Comparison of ENCODE assay signal across 19 cellular contexts in the genomic region with DNA sequence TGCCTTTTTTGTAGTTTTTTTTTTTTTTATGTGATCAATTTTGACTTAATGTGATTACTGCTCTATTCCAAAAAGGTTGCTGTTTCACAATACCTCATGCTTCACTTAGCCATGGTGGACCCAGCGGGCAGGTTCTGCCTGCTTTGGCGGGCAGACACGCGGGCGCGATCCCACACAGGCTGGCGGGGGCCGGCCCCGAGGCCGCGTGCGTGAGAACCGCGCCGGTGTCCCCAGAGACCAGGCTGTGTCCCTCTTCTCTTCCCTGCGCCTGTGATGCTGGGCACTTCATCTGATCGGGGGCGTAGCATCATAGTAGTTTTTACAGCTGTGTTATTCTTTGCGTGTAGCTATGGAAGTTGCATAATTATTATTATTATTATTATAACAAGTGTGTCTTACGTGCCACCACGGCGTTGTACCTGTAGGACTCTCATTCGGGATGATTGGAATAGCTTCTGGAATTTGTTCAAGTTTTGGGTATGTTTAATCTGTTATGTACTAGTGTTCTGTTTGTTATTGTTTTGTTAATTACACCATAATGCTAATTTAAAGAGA. TPM values are rescaled to one million over a fixed set of nuclear protein-coding genes. Genes with fewer than 3 reads are reported as not detected.
DNase-seq lines count a peak whose midpoint lies in the region; ATAC-seq, FAIRE-seq and TF ChIP-seq lines count a peak whose summit lies in the region.
"Had no signal": no experiment of that assay in that cellular context is flagged by ENCODE, and none has a peak within 500 bp of the region (broad histone marks: within the 10 kb centered on the region; RNA-seq: fewer than 3 reads in every experiment).

No MANE protein-coding gene starts in this region.

- H3K9me3 ChIP-seq in IMR-90 (ENCODE audit: control insufficient read depth, insufficient read depth, low read length) (no peaks in the 10 kb centered on the region), kidney (ENCODE audit: control insufficient read depth in 1 of 2, low read length in 2 of 2) (no peaks in the 10 kb centered on the region)
- no peaks in the 10 kb centered on the region for H3K9me3 ChIP-seq in CD4-positive, alpha-beta memory T cell (ENCODE audit: control insufficient read depth in 1 of 2, low read length in 2 of 2)
- H3K9me3 ChIP-seq: HAP-1, SJCRH30 had no signal

- H3K9me1 ChIP-seq in IMR-90 (ENCODE audit: insufficient read depth, low read length), result no peaks in the 10 kb centered on the region

- peaks cover 73% of the 10 kb centered on the region for H4K20me1 ChIP-seq in IMR-90 (ENCODE audit: insufficient read depth, low read length)

- H3K4me3 ChIP-seq in IMR-90 (ENCODE audit: insufficient read depth, low read depth, low read length), result no peak overlapping the region
- no peak overlapping the region for H3K4me3 ChIP-seq in kidney (ENCODE audit: low read length in 2 of 2)
- H3K4me3 ChIP-seq in CD4-positive, alpha-beta memory T cell (ENCODE audit: low read length in 2 of 2), result no peak overlapping the region
- H3K4me3 ChIP-seq: HAP-1, K562, SJCRH30 had no signal

- TF ChIP-seq CTCF in C4-2B (conservative IDR thresholded peaks at IDR 0.05) (no peak), IMR-90 (conservative IDR thresholded peaks at IDR 0.05; ENCODE audit: low read depth, low read length) (no peak), kidney (IDR thresholded peaks at IDR 0.05; ENCODE audit: borderline replicate concordance, extremely low read depth, insufficient read depth) (no peak), progenitor cell of endocrine pancreas (IDR thresholded peaks at IDR 0.05; ENCODE audit: unreplicated experiment) (no peak)

- no peak for ATAC-seq in IMR-90 (ENCODE audit: low read depth)

- no peak overlapping the region for H2AK5ac ChIP-seq in IMR-90 (ENCODE audit: low read depth, low read length)

- H3K23ac ChIP-seq in IMR-90 (ENCODE audit: low read depth, low read length), result no peak overlapping the region

- TF ChIP-seq POLR2A in IMR-90 (IDR thresholded peaks at IDR 0.05; ENCODE audit: low read depth, low read length), result 0 out of 2 replicates have a peak, but pooled peaks have one; percentile 4

- H3K36me3 Mint-ChIP-seq in progenitor cell of endocrine pancreas (ENCODE audit: insufficient read depth), result peaks cover 21% of the 10 kb centered on the region
- peaks cover 0 to 2% of the 10 kb centered on the region in 2 donors for H3K36me3 Mint-ChIP-seq in CD4-positive, alpha-beta memory T cell

- no peak overlapping the region for H2BK120ac ChIP-seq in IMR-90 (ENCODE audit: low read depth, low read length)

- H3K4me1 Mint-ChIP-seq in progenitor cell of endocrine pancreas (ENCODE audit: low read depth), result peaks cover 12% of the 10 kb centered on the region
- H3K4me1 Mint-ChIP-seq in CD4-positive, alpha-beta memory T cell, result no peaks in the 10 kb centered on the region

- H3K27ac ChIP-seq in C4-2B, result peak overlapping the region; percentile 83
- H3K27ac ChIP-seq in IMR-90 (ENCODE audit: insufficient read depth, low read length), result no peak overlapping the region
- no peak overlapping the region for H3K27ac ChIP-seq in kidney (ENCODE audit: low read depth in 2 of 2, low read length in 2 of 2)
- no peak overlapping the region for H3K27ac ChIP-seq in CD4-positive, alpha-beta memory T cell (ENCODE audit: low read depth, low read length)
- H3K27ac ChIP-seq: SJCRH30 had no signal

- H3K36me3 ChIP-seq in IMR-90 (ENCODE audit: control insufficient read depth, insufficient read depth, low read length) (peaks cover 52% of the 10 kb centered on the region), kidney (ENCODE audit: control insufficient read depth in 1 of 2, insufficient read depth in 2 of 2, low read length in 2 of 2) (peaks cover 12 to 33% of the 10 kb centered on the region in 2 donors)
- no peaks in the 10 kb centered on the region for H3K36me3 ChIP-seq in CD4-positive, alpha-beta memory T cell (ENCODE audit: insufficient read depth, low read length)
- H3K36me3 ChIP-seq: HAP-1 had no signal

- H2AFZ ChIP-seq in IMR-90 (replicated peaks; ENCODE audit: low read length, poor library complexity), result no peak overlapping the region

- no peak for DNase-seq in IMR-90
- DNase-seq in kidney, result peak; percentile 68
- no peak for DNase-seq in progenitor cell of endocrine pancreas (ENCODE audit: low spot score, unreplicated experiment)
- no peak for DNase-seq in DMS79 (lab: John Stamatoyannopoulos, UW)
- DNase-seq in DMS153 treated with DMSO at 0.1 percent for 48 hours (lab: John Stamatoyannopoulos, UW; ENCODE audit: unreplicated experiment), result no peak
- DNase-seq in CD4-positive, alpha-beta memory T cell, result no peak
- DNase-seq: C1 segment of cervical spinal cord, DMS79 treated with DMSO at 0.1 percent for 48 hours, NCI-H1436, NCI-H2171, NCI-H446 treated with DMSO at 0.1 percent for 48 hours, NCI-H748 treated with DMSO at 0.1 percent for 48 hours, OCI-M1, RPMI8226, SJCRH30 had no signal

- no peak overlapping the region for H4K5ac ChIP-seq in IMR-90 (ENCODE audit: low read depth, low read length)

- BruUV-seq in IMR-90 (replicated peaks; lab: Mats Ljungman, UMichigan), result no TSS peak

- H3K27ac Mint-ChIP-seq in progenitor cell of endocrine pancreas, result peak overlapping the region; percentile 76
- no peak overlapping the region for H3K27ac Mint-ChIP-seq in CD4-positive, alpha-beta memory T cell

- no peak for TF ChIP-seq RAD21 in IMR-90 (IDR thresholded peaks at IDR 0.05; ENCODE audit: low read length)

- H2AK9ac ChIP-seq in IMR-90 (replicated peaks; ENCODE audit: low read depth, low read length, poor library complexity), result no peak overlapping the region

- no peak for FAIRE-seq in kidney (lab: Jason Lieb, UNC)
- FAIRE-seq: K562 had no signal

- H3K9me3 Mint-ChIP-seq in progenitor cell of endocrine pancreas (ENCODE audit: low read depth), result no peaks in the 10 kb centered on the region
- no peaks in the 10 kb centered on the region for H3K9me3 Mint-ChIP-seq in CD4-positive, alpha-beta memory T cell

- H4K8ac ChIP-seq in IMR-90 (ENCODE audit: low read depth in 2 of 2, low read length in 2 of 2), result no peak overlapping the region

- intact Hi-C loops in IMR-90 (cut with micrococcal nuclease) (no loop called here), kidney (cut with DNase I) (no loop called here)
- intact Hi-C loops in CD4-positive, alpha-beta memory T cell (cut with micrococcal nuclease), result no loop called here

- 90% methylated on average over 2 of the region's 23 CpGs; no CpG with 5 or more reads in 1 of the 2 experiments for WGBS in IMR-90 (ENCODE audit: extremely low coverage in 2 of 2, insufficient read length in 1 of 2), 2 experiments

- no peak overlapping the region for H2BK20ac ChIP-seq in IMR-90 (ENCODE audit: low read depth, low read length)

- H3K9ac ChIP-seq in IMR-90 (ENCODE audit: low read depth, low read length) (no peak overlapping the region), kidney (ENCODE audit: low read length in 2 of 2) (no peak overlapping the region)

- H3K4me1 ChIP-seq in IMR-90 (ENCODE audit: control insufficient read depth, insufficient read depth, low read length), result peaks cover 10% of the 10 kb centered on the region; the same call in 1 of the 2 replicates
- H3K4me1 ChIP-seq in kidney (ENCODE audit: control insufficient read depth in 1 of 2, insufficient read depth in 1 of 2, low read depth in 1 of 2, low read length in 2 of 2), result no peaks in the 10 kb centered on the region
- no peaks in the 10 kb centered on the region for H3K4me1 ChIP-seq in CD4-positive, alpha-beta memory T cell (ENCODE audit: insufficient read depth, low read length)

- H4K91ac ChIP-seq in IMR-90 (ENCODE audit: insufficient read depth, low read depth, low read length), result no peak overlapping the region

- H3K14ac ChIP-seq in IMR-90 (replicated peaks; ENCODE audit: low read depth, low read length), result no peak overlapping the region

- no peak overlapping the region for H3K56ac ChIP-seq in IMR-90 (ENCODE audit: extremely low read depth, insufficient read depth, low read length)

- POLR2A ChIA-PET in IMR-90 (lab: Charles Lee; ENCODE audit: unreplicated experiment), result no interaction called here
- POLR2A ChIA-PET in CD4-positive, alpha-beta memory T cell (lab: Charles Lee; ENCODE audit: partially characterized antibody), result no interaction called here

- H3K79me1 ChIP-seq in IMR-90 (ENCODE audit: low read depth in 1 of 2, low read length in 2 of 2), result peaks cover 5 to 43% of the 10 kb centered on the region in 2 experiments; a peak in 3 of 4 replicates

- no peak overlapping the region for H3K4me3 Mint-ChIP-seq in progenitor cell of endocrine pancreas (ENCODE audit: low read depth)
- H3K4me3 Mint-ChIP-seq in CD4-positive, alpha-beta memory T cell, result no peak overlapping the region

- no peak overlapping the region for H2BK5ac ChIP-seq in IMR-90 (ENCODE audit: low read depth, low read length, poor library complexity, severe bottlenecking)

- H3K27me3 Mint-ChIP-seq in progenitor cell of endocrine pancreas, result no peaks in the 10 kb centered on the region
- no peaks in the 10 kb centered on the region for H3K27me3 Mint-ChIP-seq in CD4-positive, alpha-beta memory T cell

- H3K4me2 ChIP-seq in IMR-90 (ENCODE audit: low read depth, low read length), result no peak overlapping the region

- dilution Hi-C loops in IMR-90 (cut with HindIII; ENCODE audit: low sequenced_read_pairs, unreplicated experiment), result no loop called here

- CTCF ChIA-PET in IMR-90 (lab: Yijun Ruan, JAX), result no interaction called here
- CTCF ChIA-PET in CD4-positive, alpha-beta memory T cell (lab: Charles Lee; ENCODE audit: partially characterized antibody), result interaction anchor here (0.8 kb wide), 1 partner anchor 17 kb away, joined by 5 read pairs; no protein-coding TSS in a partner anchor

- no peak overlapping the region for H2BK15ac ChIP-seq in IMR-90 (ENCODE audit: low read depth, low read length)

- in situ Hi-C loops in IMR-90 (cut with MboI; ENCODE audit: low sequenced_read_pairs), result loop anchor here (25.0 kb wide), 2 partner anchors 716 to 1041 kb away; no protein-coding TSS in a partner anchor

- no peak overlapping the region for H3K18ac ChIP-seq in IMR-90 (ENCODE audit: low read depth, low read length)

- H3K4ac ChIP-seq in IMR-90 (ENCODE audit: low read depth, low read length), result no peak overlapping the region

- H3K27me3 ChIP-seq in IMR-90 (ENCODE audit: control insufficient read depth, insufficient read depth, low read length), result no peaks in the 10 kb centered on the region
- no peaks in the 10 kb centered on the region for H3K27me3 ChIP-seq in CD4-positive, alpha-beta memory T cell (ENCODE audit: insufficient read depth, low read length)
- H3K27me3 ChIP-seq: SJCRH30 had no signal

RNA-seq across cellular contexts. Expression of gene CCND1, which starts 12.5 kb away (rescaled TPM):
- total RNA-seq in IMR-90 (2012; rRNA removed) (717 and 748 TPM in 2 replicates), kidney (142 TPM), progenitor cell of endocrine pancreas (409 and 437 TPM in 2 replicates)
- polyA plus RNA-seq in IMR-90 (2012; rRNA removed) (481 and 872 TPM in 2 replicates), kidney (ENCODE audit: insufficient read depth, low read depth, low replicate concordance) (37.6 TPM)
- 498 and 688 TPM in 2 replicates for polyA plus RNA-seq in IMR-90 (2012; cell fraction: cytosol; rRNA removed)
- polyA plus RNA-seq in IMR-90 (2012; cell fraction: nucleus; rRNA removed; ENCODE audit: low replicate concordance), result 405 and 823 TPM in 2 replicates
- total RNA-seq in CD4-positive, alpha-beta memory T cell, result 1 to 10 TPM; 1.6 to 1.7 TPM
- 1 to 10 TPM in 1 of 2 donors, under 1 TPM in 1; 1.00 to 1.8 TPM for polyA plus RNA-seq in CD4-positive, alpha-beta memory T cell

RNA-seq across cellular contexts. Expression of gene LTO1, which starts 21.7 kb away (rescaled TPM):
- total RNA-seq in IMR-90 (2012; rRNA removed), result 8.2 and 16.7 TPM in 2 replicates
- 18.8 and 23.5 TPM in 2 replicates for polyA plus RNA-seq in IMR-90 (2012; rRNA removed)
- polyA plus RNA-seq in IMR-90 (2012; cell fraction: cytosol; rRNA removed), result 14.0 and 16.6 TPM in 2 replicates
- polyA plus RNA-seq in IMR-90 (2012; cell fraction: nucleus; rRNA removed; ENCODE audit: low replicate concordance), result 58.0 and 79.5 TPM in 2 replicates
- 21.9 TPM for total RNA-seq in kidney
- polyA plus RNA-seq in kidney (ENCODE audit: insufficient read depth, low read depth, low replicate concordance), result 14.6 TPM
- 28.5 and 33.4 TPM in 2 replicates for total RNA-seq in progenitor cell of endocrine pancreas
- total RNA-seq in CD4-positive, alpha-beta memory T cell, result 10 to 100 TPM; 60.2 to 63.0 TPM
- polyA plus RNA-seq in CD4-positive, alpha-beta memory T cell, result 10 to 100 TPM; 13.3 to 18.7 TPM

RNA-seq across cellular contexts. Expression of gene FGF19, which starts 50.3 kb away (rescaled TPM):
- not detected in 2 replicates for total RNA-seq in IMR-90 (2012; rRNA removed)
- not detected in 2 replicates for polyA plus RNA-seq in IMR-90 (2012; rRNA removed)
- not detected in 2 replicates for polyA plus RNA-seq in IMR-90 (2012; cell fraction: cytosol; rRNA removed)
- polyA plus RNA-seq in IMR-90 (2012; cell fraction: nucleus; rRNA removed; ENCODE audit: low replicate concordance), result not detected in 2 replicates
- not detected for total RNA-seq in kidney
- not detected for polyA plus RNA-seq in kidney (ENCODE audit: insufficient read depth, low read depth, low replicate concordance)
- total RNA-seq in progenitor cell of endocrine pancreas, result not detected in 2 replicates
- total RNA-seq in CD4-positive, alpha-beta memory T cell, result not detected
- polyA plus RNA-seq in CD4-positive, alpha-beta memory T cell, result not detected
- total RNA-seq: G401, SJCRH30 had no signal
- polyA plus RNA-seq: K562 had no signal

Comparison
In these comparisons a context has a peak if more than half of its experiments do, and no peak if none do; other contexts are left out.
1. RNA of gene CCND1, which starts 12.5 kb away (total RNA-seq): 717 to 748 TPM in IMR-90, 409 to 437 TPM in progenitor cell of endocrine pancreas and 142 TPM in kidney (single experiment); 1.6 to 1.7 TPM in CD4-positive, alpha-beta memory T cell; every median in the first group is over 10 times any median in the second.